Comparison of ENCODE assay signal across 1 cellular context in the genomic region with DNA sequence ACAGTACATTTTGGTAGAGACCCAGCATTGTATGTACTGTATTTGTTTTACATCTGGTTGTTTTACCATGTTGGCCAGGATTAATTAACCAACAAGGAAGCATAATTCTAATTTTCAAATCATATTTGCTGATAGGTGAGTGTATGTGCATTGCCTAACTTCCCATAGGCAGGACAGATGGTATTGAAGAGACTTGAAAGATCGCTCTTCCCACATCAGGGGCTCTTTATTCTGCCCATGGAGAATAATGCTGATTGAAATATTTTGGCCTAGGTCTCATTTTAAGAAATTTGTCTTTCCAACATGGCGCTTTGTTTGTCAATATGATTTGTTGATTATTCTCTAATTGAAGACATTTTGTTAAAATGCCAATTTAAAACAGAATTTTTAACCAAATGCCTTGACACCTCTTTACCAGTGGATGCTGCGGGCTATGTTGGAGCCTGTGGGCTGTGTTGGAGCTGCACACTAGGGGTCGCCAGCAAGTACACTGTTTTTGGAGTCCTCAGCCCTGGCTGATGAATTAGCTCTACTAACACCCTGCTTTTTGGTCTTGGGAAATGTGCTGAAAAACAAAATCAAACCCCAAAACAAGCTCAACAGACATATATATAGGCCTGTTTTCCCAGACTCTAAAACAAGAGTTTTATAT.
TF ChIP-seq lines count a peak whose summit lies in the region.

No MANE protein-coding gene starts in this region.

TF ChIP-seq in HepG2, 621 proteins besides CTCF, POLR2A, EP300 and RAD21:
- TF ChIP-seq SMC3 (IDR thresholded peaks at IDR 0.05; ENCODE audit: low read length) (peak; percentile 23; the same call in 1 of the 2 replicates), ZNF839 (CRISPR knock-in tag; IDR thresholded peaks at IDR 0.05; ENCODE audit: borderline replicate concordance) (no peak), STAG1 (CRISPR knock-in tag; IDR thresholded peaks at IDR 0.05) (peak; percentile 46)
- TF ChIP-seq, protein P1, sequence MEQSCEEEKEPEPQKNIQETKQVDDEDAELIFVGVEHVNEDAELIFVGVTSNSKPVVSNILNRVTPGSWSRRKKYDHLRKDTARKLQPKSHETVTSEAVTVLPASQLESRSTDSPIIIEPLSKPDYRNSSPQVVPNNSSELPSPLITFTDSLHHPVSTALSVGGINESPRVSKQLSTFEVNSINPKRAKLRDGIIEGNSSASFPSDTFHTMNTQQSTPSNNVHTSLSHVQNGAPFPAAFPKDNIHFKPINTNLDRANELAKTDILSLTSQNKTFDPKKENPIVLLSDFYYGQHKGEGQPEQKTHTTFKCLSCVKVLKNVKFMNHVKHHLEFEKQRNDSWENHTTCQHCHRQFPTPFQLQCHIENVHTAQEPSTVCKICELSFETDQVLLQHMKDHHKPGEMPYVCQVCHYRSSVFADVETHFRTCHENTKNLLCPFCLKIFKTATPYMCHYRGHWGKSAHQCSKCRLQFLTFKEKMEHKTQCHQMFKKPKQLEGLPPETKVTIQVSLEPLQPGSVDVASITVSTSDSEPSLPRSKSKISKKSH (CRISPR knock-in tag; IDR thresholded peaks at IDR 0.05; ENCODE audit: borderline replicate concordance): no peak
